ENCODE assay signal across 8 cellular contexts in the genomic region with DNA sequence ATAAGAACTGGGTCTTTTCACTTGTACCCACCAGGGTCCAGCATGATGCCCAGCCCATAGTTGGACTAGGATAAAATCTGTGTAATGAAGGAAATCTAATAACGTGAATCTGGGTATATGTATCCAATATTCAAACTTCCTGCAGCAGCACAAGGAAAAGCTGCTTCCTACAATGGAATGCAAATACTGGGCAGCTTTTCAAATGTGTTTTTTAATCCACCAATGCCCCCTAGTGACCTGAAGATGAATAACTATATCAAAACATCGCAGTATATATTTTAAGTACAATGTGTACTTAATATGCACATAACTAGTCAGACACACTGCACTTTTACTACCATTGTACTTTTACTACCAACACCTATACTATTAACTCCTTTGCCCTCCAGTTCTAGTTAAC. TPM values are rescaled to one million over a fixed set of nuclear protein-coding genes. Genes with fewer than 3 reads are reported as not detected.
DNase-seq lines count a peak whose midpoint lies in the region; ATAC-seq and TF ChIP-seq lines count a peak whose summit lies in the region.

No MANE protein-coding gene starts in this region.

- H3K36me3 ChIP-seq in OCI-LY3 (replicated peaks; ENCODE audit: low read depth, low read length), result no peaks in the 10 kb centered on the region
- H3K36me3 ChIP-seq in endodermal cell (ENCODE audit: control insufficient read depth, insufficient read depth, low read length), result no peaks in the 10 kb centered on the region

- peaks cover 22% of the 10 kb centered on the region for H3K4me1 Mint-ChIP-seq in endodermal cell
- H3K4me1 Mint-ChIP-seq in activated naive CD8-positive, alpha-beta T cell treated with anti-CD3 and anti-CD28 coated beads, Interleukin-2, amount 50 U/mL, for 24 hours, result peaks cover 11% of the 10 kb centered on the region

- 50% methylated on average over 1 of the region's 2 CpGs; no CpG with 5 or more reads in 1 of the 2 experiments for WGBS in endodermal cell (ENCODE audit: insufficient coverage in 1 of 2, insufficient read length in 1 of 2), 2 experiments

- H3K4me3 ChIP-seq in OCI-LY3 (ENCODE audit: low read length) (no peak overlapping the region), endodermal cell (ENCODE audit: low read length) (no peak overlapping the region)

- ATAC-seq in HG03097 (IDR thresholded peaks at IDR 0.05; ENCODE audit: low FRiP score, unreplicated experiment) (no peak), HG02870 (IDR thresholded peaks at IDR 0.05; ENCODE audit: unreplicated experiment) (no peak)
- ATAC-seq in activated naive CD8-positive, alpha-beta T cell treated with anti-CD3 and anti-CD28 coated beads, Interleukin-2, amount 50 U/mL, for 24 hours, result no peak

- POLR2A ChIA-PET in HEK293T (lab: Yijun Ruan, JAX), result interaction anchor here (0.6 to 3.3 kb wide), 7 partner anchors 13 to 213 kb away, joined by 3 to 54 read pairs (median 3); a partner anchor contains a TSS

- no peaks in the 10 kb centered on the region for H3K9me3 Mint-ChIP-seq in endodermal cell
- H3K9me3 Mint-ChIP-seq in activated naive CD8-positive, alpha-beta T cell treated with anti-CD3 and anti-CD28 coated beads, Interleukin-2, amount 50 U/mL, for 24 hours, result no peaks in the 10 kb centered on the region

- TF ChIP-seq CTCF in OCI-LY3 (IDR thresholded peaks at IDR 0.05; ENCODE audit: low read depth, low read length), result peak; percentile 65
- peak; percentile 86 for TF ChIP-seq CTCF in endodermal cell (conservative IDR thresholded peaks at IDR 0.05)

- H2AFZ ChIP-seq in OCI-LY3 (ENCODE audit: low read depth, low read length), result no peak overlapping the region

- H4K20me1 ChIP-seq in OCI-LY3 (ENCODE audit: insufficient read depth, low read length), result no peaks in the 10 kb centered on the region

- no peak overlapping the region for H3K4me3 Mint-ChIP-seq in endodermal cell
- no peak overlapping the region for H3K4me3 Mint-ChIP-seq in activated naive CD8-positive, alpha-beta T cell treated with anti-CD3 and anti-CD28 coated beads, Interleukin-2, amount 50 U/mL, for 24 hours

- H3K4me1 ChIP-seq in OCI-LY3 (ENCODE audit: low read length) (peaks cover 51% of the 10 kb centered on the region), endodermal cell (ENCODE audit: control insufficient read depth, insufficient read depth, low read length) (peaks cover 8% of the 10 kb centered on the region)

- H3K4me2 ChIP-seq in OCI-LY3 (ENCODE audit: low read length), result peak overlapping the region; percentile 37; the same call in 1 of the 2 replicates

- no peak overlapping the region for H3K9ac ChIP-seq in OCI-LY3 (ENCODE audit: low read length)
- H3K9ac ChIP-seq in endodermal cell (ENCODE audit: extremely low read depth, low read length, poor library complexity, severe bottlenecking), result no peak overlapping the region

- no peaks in the 10 kb centered on the region for H3K27me3 Mint-ChIP-seq in endodermal cell (ENCODE audit: insufficient read depth)
- no peaks in the 10 kb centered on the region for H3K27me3 Mint-ChIP-seq in activated naive CD8-positive, alpha-beta T cell treated with anti-CD3 and anti-CD28 coated beads, Interleukin-2, amount 50 U/mL, for 24 hours

- H3K36me3 Mint-ChIP-seq in endodermal cell (ENCODE audit: low read depth), result peaks cover 8% of the 10 kb centered on the region
- H3K36me3 Mint-ChIP-seq in activated naive CD8-positive, alpha-beta T cell treated with anti-CD3 and anti-CD28 coated beads, Interleukin-2, amount 50 U/mL, for 24 hours (ENCODE audit: low read depth), result no peaks in the 10 kb centered on the region

- CTCF ChIA-PET in HEK293T (lab: Yijun Ruan, JAX), result interaction anchor here (0.6 to 2.6 kb wide), 24 partner anchors 13 to 1917 kb away, joined by 3 to 26 read pairs (median 6); a partner anchor contains a TSS

- H3K27ac ChIP-seq in OCI-LY3 (ENCODE audit: low read length) (no peak overlapping the region), endodermal cell (ENCODE audit: low read depth, low read length) (no peak overlapping the region)

- DNase-seq in COLO668 (lab: John Stamatoyannopoulos, UW; ENCODE audit: unreplicated experiment), result peak; percentile 1
- peak; percentile 39 for DNase-seq in HEK293T (ENCODE audit: extremely low spot score)
- no peak for DNase-seq in endodermal cell
- peak; percentile 69 for DNase-seq in midbrain (lab: John Stamatoyannopoulos, UW)
- DNase-seq in activated naive CD8-positive, alpha-beta T cell treated with anti-CD3 and anti-CD28 coated beads, Interleukin-2, amount 50 U/mL, for 24 hours, result no peak

- no peaks in the 10 kb centered on the region for H3K27me3 ChIP-seq in OCI-LY3 (ENCODE audit: low read depth, low read length)
- H3K27me3 ChIP-seq in endodermal cell (ENCODE audit: control insufficient read depth, insufficient read depth, low read length, poor library complexity, severe bottlenecking), result no peaks in the 10 kb centered on the region

- H3K27ac Mint-ChIP-seq in endodermal cell, result no peak overlapping the region
- no peak overlapping the region for H3K27ac Mint-ChIP-seq in activated naive CD8-positive, alpha-beta T cell treated with anti-CD3 and anti-CD28 coated beads, Interleukin-2, amount 50 U/mL, for 24 hours

- H3K9me3 ChIP-seq in OCI-LY3 (ENCODE audit: insufficient read depth, low read length), result no peaks in the 10 kb centered on the region
- no peaks in the 10 kb centered on the region for H3K9me3 ChIP-seq in endodermal cell (ENCODE audit: control insufficient read depth, low read length)

- peaks cover 19% of the 10 kb centered on the region for H3K79me2 ChIP-seq in OCI-LY3 (ENCODE audit: low read length)

TF ChIP-seq in HEK293T, 16 proteins besides CTCF, POLR2A, EP300 and RAD21:
- TF ChIP-seq, protein P1, sequence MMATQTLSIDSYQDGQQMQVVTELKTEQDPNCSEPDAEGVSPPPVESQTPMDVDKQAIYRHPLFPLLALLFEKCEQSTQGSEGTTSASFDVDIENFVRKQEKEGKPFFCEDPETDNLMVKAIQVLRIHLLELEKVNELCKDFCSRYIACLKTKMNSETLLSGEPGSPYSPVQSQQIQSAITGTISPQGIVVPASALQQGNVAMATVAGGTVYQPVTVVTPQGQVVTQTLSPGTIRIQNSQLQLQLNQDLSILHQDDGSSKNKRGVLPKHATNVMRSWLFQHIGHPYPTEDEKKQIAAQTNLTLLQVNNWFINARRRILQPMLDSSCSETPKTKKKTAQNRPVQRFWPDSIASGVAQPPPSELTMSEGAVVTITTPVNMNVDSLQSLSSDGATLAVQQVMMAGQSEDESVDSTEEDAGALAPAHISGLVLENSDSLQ (IDR thresholded peaks at IDR 0.05), result no peak
- TF ChIP-seq FOXA1 (IDR thresholded peaks at IDR 0.05), result no peak
- no peak for TF ChIP-seq FOXM1 (IDR thresholded peaks at IDR 0.05; ENCODE audit: borderline replicate concordance)
- no peak for TF ChIP-seq TARDBP (IDR thresholded peaks at IDR 0.05)
- no peak for TF ChIP-seq NFRKB (IDR thresholded peaks at IDR 0.05)
- TF ChIP-seq CTBP1 (IDR thresholded peaks at IDR 0.05; ENCODE audit: borderline replicate concordance), result no peak
- no peak for TF ChIP-seq SUZ12 (IDR thresholded peaks at IDR 0.05)
- TF ChIP-seq HDGF (IDR thresholded peaks at IDR 0.05; ENCODE audit: borderline replicate concordance), result no peak
- no peak for TF ChIP-seq ZNF384 (IDR thresholded peaks at IDR 0.05)
- no peak for TF ChIP-seq L3MBTL2 (conservative IDR thresholded peaks at IDR 0.05)
- no peak for TF ChIP-seq SP1 (IDR thresholded peaks at IDR 0.05)
- TF ChIP-seq ARNT (IDR thresholded peaks at IDR 0.05), result no peak

RNA-seq across cellular contexts. Expression of a gene that starts 5.3 kb away (rescaled TPM):
- 10 to 100 TPM; 47.9 to 74.2 TPM for total RNA-seq in endodermal cell
- 46.1 TPM for polyA plus RNA-seq in endodermal cell (2013, experiment 1 of 2)
- 46.9 TPM for polyA plus RNA-seq in endodermal cell (2013, experiment 2 of 2)

RNA-seq across cellular contexts. Expression of a gene that starts 5.4 kb away (rescaled TPM):
- not detected for total RNA-seq in endodermal cell
- not detected for polyA plus RNA-seq in endodermal cell (2013, experiment 1 of 2)
- not detected for polyA plus RNA-seq in endodermal cell (2013, experiment 2 of 2)

Comparison
In these comparisons a context has a peak if more than half of its experiments do, and no peak if none do; other contexts are left out.
1. DNase-seq: peak in COLO668 (single experiment), HEK293T (single experiment) and midbrain (single experiment); none in endodermal cell (single experiment) and activated naive CD8-positive, alpha-beta T cell treated with anti-CD3 and anti-CD28 coated beads, Interleukin-2, amount 50 U/mL, for 24 hours (single experiment).